In the genomic region with DNA sequence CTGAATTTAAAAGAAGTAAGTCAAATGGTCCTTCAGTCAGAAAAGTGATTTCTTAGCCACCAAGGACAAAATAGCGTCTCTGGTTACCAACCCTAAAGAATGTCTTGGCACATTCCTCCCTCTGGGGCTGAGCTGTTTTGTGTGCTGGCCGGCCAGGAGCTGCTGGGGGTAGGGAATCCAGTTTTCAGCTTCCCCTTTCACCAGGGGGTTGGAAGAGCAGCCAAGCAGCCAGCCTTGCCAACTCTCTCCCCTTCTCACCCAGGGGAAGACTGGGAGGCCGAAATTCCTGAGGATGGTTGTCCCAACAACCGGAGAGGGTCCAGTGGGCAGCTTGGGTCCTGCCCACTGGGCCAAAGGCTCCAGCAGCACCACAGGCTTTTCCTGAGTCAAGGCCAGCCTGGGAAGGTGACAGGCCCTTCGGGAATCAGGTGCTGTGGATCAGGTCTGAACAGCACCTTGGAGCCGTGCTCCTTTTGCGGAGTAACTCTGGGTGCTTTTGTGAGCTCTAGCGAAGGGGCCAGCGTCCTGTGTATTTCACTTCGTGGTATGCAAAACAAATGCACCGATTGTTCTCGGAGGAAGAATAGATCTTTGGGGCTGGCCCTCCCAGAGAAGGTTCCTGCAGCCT, we compare ENCODE assay signal across 8 cellular contexts. TPM values are rescaled to one million over a fixed set of nuclear protein-coding genes. Genes with fewer than 3 reads are reported as not detected.
A peak's percentile ranks its signal among the peaks of the same experiment; 100 is the strongest.
DNase-seq lines count a peak whose midpoint lies in the region; ATAC-seq and TF ChIP-seq lines count a peak whose summit lies in the region.

No MANE protein-coding gene starts in this region.

- H2BK12ac ChIP-seq in neuronal stem cell (ENCODE audit: low read length), result no peak overlapping the region

- no peak overlapping the region for H4K8ac ChIP-seq in neuronal stem cell (ENCODE audit: low read depth, low read length)

- H3K36me3 ChIP-seq in SJSA1, result peaks cover 3% of the 10 kb centered on the region; the same call in 1 of the 2 replicates
- no peaks in the 10 kb centered on the region for H3K36me3 ChIP-seq in neuronal stem cell (replicated peaks in 1 of 2; ENCODE audit: control insufficient read depth in 2 of 2, insufficient read depth in 2 of 2, low read length in 2 of 2)
- no peaks in the 10 kb centered on the region for H3K36me3 ChIP-seq in tibial artery

- peak; percentile 67 for TF ChIP-seq CTCF in fibroblast of the aortic adventitia (IDR thresholded peaks at IDR 0.05; ENCODE audit: insufficient read depth, low read length)
- TF ChIP-seq CTCF in tibial artery (IDR thresholded peaks at IDR 0.05), result no peak

- H3K18ac ChIP-seq in neuronal stem cell (ENCODE audit: low read length), result no peak overlapping the region

- H3K9me3 ChIP-seq in SJSA1 (replicated peaks), result no peaks in the 10 kb centered on the region; the same call in 1 of the 2 replicates
- no peaks in the 10 kb centered on the region for H3K9me3 ChIP-seq in neuronal stem cell (replicated peaks in 1 of 2; ENCODE audit: control insufficient read depth in 2 of 2, insufficient read depth in 1 of 2, low read depth in 1 of 2, low read length in 2 of 2)
- no peaks in the 10 kb centered on the region for H3K9me3 ChIP-seq in tibial artery

- no peak overlapping the region for H2AK5ac ChIP-seq in neuronal stem cell (ENCODE audit: low read depth, low read length)

- no peak overlapping the region for H2BK5ac ChIP-seq in neuronal stem cell (ENCODE audit: low read length)

- H3K4me1 ChIP-seq in SJSA1 (replicated peaks) (peaks cover 33% of the 10 kb centered on the region), neuronal stem cell (ENCODE audit: control insufficient read depth in 2 of 2, insufficient read depth in 1 of 2, low read depth in 1 of 2, low read length in 2 of 2) (peaks cover 29 to 33% of the 10 kb centered on the region in 2 donors), tibial artery (peaks cover 0 to 19% (median 12%) of the 10 kb centered on the region in 4 donors)

- no peaks in the 10 kb centered on the region for H3K79me1 ChIP-seq in neuronal stem cell (ENCODE audit: low read depth, low read length)

- H3K14ac ChIP-seq in neuronal stem cell (ENCODE audit: low read length), result no peak overlapping the region

- no peak for ATAC-seq in HG03460 (IDR thresholded peaks at IDR 0.05; ENCODE audit: unreplicated experiment)
- ATAC-seq in GM19324 (IDR thresholded peaks at IDR 0.05; ENCODE audit: low FRiP score, unreplicated experiment), result no peak

- no peak overlapping the region for H3K9ac ChIP-seq in neuronal stem cell (ENCODE audit: low read depth, low read length, poor library complexity)

- H2BK15ac ChIP-seq in neuronal stem cell (ENCODE audit: low read length), result no peak overlapping the region

- intact Hi-C loops in tibial artery (cut with DNase I; ENCODE audit: low total_unique reads), result no loop called here

- H2BK120ac ChIP-seq in neuronal stem cell (ENCODE audit: low read depth, low read length), result no peak overlapping the region

- WGBS in neuronal stem cell (ENCODE audit: extremely low coverage in 2 of 2, insufficient read length in 2 of 2, insufficient replicate concordance in 1 of 2), 2 donors, result no CpG with 5 or more reads among the region's 12 CpGs

- H3K27ac ChIP-seq in SJSA1 (no peak overlapping the region), neuronal stem cell (replicated peaks; ENCODE audit: low read length) (peak overlapping the region; percentile 77), tibial artery (no peak overlapping the region)

- no peaks in the 10 kb centered on the region for H3K27me3 ChIP-seq in SJSA1 (replicated peaks)
- no peaks in the 10 kb centered on the region for H3K27me3 ChIP-seq in neuronal stem cell (ENCODE audit: control insufficient read depth in 3 of 3, insufficient read depth in 3 of 3, low read depth in 1 of 3, low read length in 3 of 3)
- peaks cover 0 to 49% of the 10 kb centered on the region in 2 donors for H3K27me3 ChIP-seq in tibial artery

- peak overlapping the region; percentile 41 for H3K4me2 ChIP-seq in neuronal stem cell (ENCODE audit: insufficient read depth, low read length, poor library complexity, severe bottlenecking)

- no peak overlapping the region for H4K91ac ChIP-seq in neuronal stem cell (ENCODE audit: low read depth, low read length, poor library complexity)

- H3K4me3 ChIP-seq in SJSA1 (no peak overlapping the region), fibroblast of the aortic adventitia (ENCODE audit: low read depth, low read length) (no peak overlapping the region), neuronal stem cell (ENCODE audit: low read length in 2 of 2) (peak overlapping the region in 1 of 2 donors; percentile 29), tibial artery (no peak overlapping the region)

- H2AFZ ChIP-seq in neuronal stem cell (ENCODE audit: low read length), result peak overlapping the region; percentile 85

- no peak overlapping the region for H3K23ac ChIP-seq in neuronal stem cell (ENCODE audit: low read depth, low read length, poor library complexity)

- DNase-seq in EL (peak; percentile 86), SJSA1 (ENCODE audit: low read depth in 1 of 2, low spot score in 2 of 2) (peak; percentile 77 to 85), fibroblast of the aortic adventitia (ENCODE audit: low read depth) (peak; percentile 63), neuronal stem cell (ENCODE audit: low spot score) (peak; percentile 70), tibial artery (no peak)
- no peak for DNase-seq in stimulated activated CD4-positive, alpha-beta T cell treated with anti-CD3 and anti-CD28 coated beads, Interleukin-1b, Interleukin-23, amount 100 ng/mL, for 48 hours

- no peak overlapping the region for H3K4ac ChIP-seq in neuronal stem cell (ENCODE audit: low read length)

RNA-seq across cellular contexts. Expression of a gene that starts 4.2 kb away (rescaled TPM):
- 13.2 and 21.3 TPM in 2 replicates for total RNA-seq in SJSA1 (2014; rRNA removed; shearing (Covaris generic))
- 0.45 and 2.7 TPM in 2 replicates for total RNA-seq in fibroblast of the aortic adventitia (ENCODE audit: low replicate concordance)
- polyA plus RNA-seq in neuronal stem cell (2013, experiment 1 of 2), result 11.4 TPM
- polyA plus RNA-seq in neuronal stem cell (2013, experiment 2 of 2), result 12.7 TPM

Comparison
In these comparisons a context has a peak if more than half of its experiments do, and no peak if none do; other contexts are left out.
1. DNase-seq: peak in EL (single experiment), SJSA1 (2 of 2), fibroblast of the aortic adventitia (single experiment) and neuronal stem cell (single experiment); none in tibial artery (0 of 2) and stimulated activated CD4-positive, alpha-beta T cell treated with anti-CD3 and anti-CD28 coated beads, Interleukin-1b, Interleukin-23, amount 100 ng/mL, for 48 hours (single experiment).